8 cellular contexts compared by ENCODE assay signal in genomic region chr7:25565949-25566348, GRCh38.
DNase-seq lines count a peak whose midpoint lies in the region; ATAC-seq and TF ChIP-seq lines count a peak whose summit lies in the region.

No MANE protein-coding gene starts in this region.

- peak; percentile 100 for TF ChIP-seq CTCF in left ventricle myocardium inferior (IDR thresholded peaks at IDR 0.05; ENCODE audit: borderline replicate concordance)
- TF ChIP-seq CTCF in sigmoid colon (IDR thresholded peaks at IDR 0.05), result peak; percentile 99 to 100 (median 100)

- no peak for TF ChIP-seq EP300 in sigmoid colon (IDR thresholded peaks at IDR 0.05)

- H3K4me1 ChIP-seq in left ventricle myocardium inferior (peaks cover 5% of the 10 kb centered on the region), sigmoid colon (peaks cover 0 to 48% (median 40%) of the 10 kb centered on the region in 4 donors)

- no peak for TF ChIP-seq POLR2A in sigmoid colon (IDR thresholded peaks at IDR 0.05)

- DNase-seq in GDM1 (lab: John Stamatoyannopoulos, UW) (peak; percentile 36), NAMALWA (ENCODE audit: low spot score) (peak; percentile 87), SW480 (ENCODE audit: low spot score) (peak; percentile 63), amniotic epithelial cell (ENCODE audit: low read depth) (peak; percentile 65), left ventricle myocardium inferior (no peak), sigmoid colon (peak; percentile 81)

- intact Hi-C loops in left ventricle myocardium inferior (cut with micrococcal nuclease) (loop anchor here (2.0 to 5.0 kb wide), 3 partner anchors 175 to 309 kb away; no protein-coding TSS in a partner anchor), sigmoid colon (cut with DNase I) (loop anchor here (1.0 to 2.0 kb wide), 2 partner anchors 175 to 287 kb away; no protein-coding TSS in a partner anchor)

- H3K27me3 ChIP-seq in left ventricle myocardium inferior (ENCODE audit: low read depth), result peaks cover 14% of the 10 kb centered on the region
- no peaks in the 10 kb centered on the region for H3K27me3 ChIP-seq in sigmoid colon

- no peak overlapping the region for H3K27ac ChIP-seq in left ventricle myocardium inferior (replicated peaks)
- peak overlapping the region in 2 of 4 donors; percentile 70 to 76 for H3K27ac ChIP-seq in sigmoid colon

- H3K9me3 ChIP-seq in left ventricle myocardium inferior (replicated peaks), result no peaks in the 10 kb centered on the region
- H3K9me3 ChIP-seq in sigmoid colon, result no peaks in the 10 kb centered on the region

- WGBS in sigmoid colon, 2 donors, result 1% methylated on average over 7 of the region's 7 CpGs

- H3K36me3 ChIP-seq in left ventricle myocardium inferior (no peaks in the 10 kb centered on the region), sigmoid colon (no peaks in the 10 kb centered on the region)

- H3K4me3 ChIP-seq in left ventricle myocardium inferior (no peak overlapping the region), sigmoid colon (no peak overlapping the region)

- ATAC-seq in GM18511 (IDR thresholded peaks at IDR 0.05; ENCODE audit: unreplicated experiment), result no peak
- no peak for ATAC-seq in GM21390 (IDR thresholded peaks at IDR 0.05; ENCODE audit: unreplicated experiment)
